In genomic region chr5:56564451-56565223, GRCh38 we compare ENCODE assay signal across 1 cellular context.
TF ChIP-seq lines count a peak whose summit lies in the region.

No MANE protein-coding gene starts in this region.

TF ChIP-seq in HepG2, 621 proteins besides CTCF, POLR2A, EP300 and RAD21 (continued from another document):
- TF ChIP-seq PCBP2 (optimal IDR thresholded peaks at IDR 0.05; ENCODE audit: low read depth, low read length, poor library complexity, severe bottlenecking) (no peak), ATF2 (CRISPR knock-in tag; IDR thresholded peaks at IDR 0.05) (peak; percentile 10; the same call in 1 of the 2 replicates), KMT2B (CRISPR knock-in tag; IDR thresholded peaks at IDR 0.05) (no peak), ZFP1 (CRISPR knock-in tag; IDR thresholded peaks at IDR 0.05) (no peak), ATF4 (CRISPR knock-in tag; IDR thresholded peaks at IDR 0.05) (peak in 1 of 2 experiments; percentile 86; a peak in 2 of 4 replicates), HNF4A (CRISPR knock-in tag; IDR thresholded peaks at IDR 0.05) (0 out of 2 replicates have a peak, but pooled peaks have one; percentile 2), ZSCAN21 (CRISPR knock-in tag; IDR thresholded peaks at IDR 0.05; ENCODE audit: borderline replicate concordance) (no peak), TFAP4 (IDR thresholded peaks at IDR 0.05; ENCODE audit: borderline replicate concordance, low read depth) (peak; percentile 25; the same call in 1 of the 2 replicates)
